Comparison of ENCODE assay signal across 14 cellular contexts in the genomic region with DNA sequence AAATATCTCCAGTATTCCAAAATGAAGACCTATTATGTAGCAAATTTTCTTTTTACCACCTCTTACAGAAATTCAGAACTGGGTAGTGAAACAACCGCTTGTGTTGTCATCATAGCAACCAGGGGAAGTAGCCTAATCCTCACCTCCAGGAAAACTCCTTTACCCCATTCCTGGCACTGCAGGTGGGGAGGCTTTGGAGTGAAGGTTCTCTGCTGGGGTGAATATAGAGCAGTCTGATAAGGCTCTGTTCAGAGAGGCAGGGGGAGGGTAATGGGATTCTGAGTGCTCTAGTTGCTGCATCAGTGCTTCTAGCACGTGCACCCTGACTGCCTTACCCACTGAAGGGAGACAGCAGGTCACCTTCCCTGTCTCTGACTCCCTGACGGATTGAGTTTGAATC.
A peak's percentile ranks its signal among the peaks of the same experiment; 100 is the strongest.
DNase-seq lines count a peak whose midpoint lies in the region; ATAC-seq and TF ChIP-seq lines count a peak whose summit lies in the region.
"Had no signal": no experiment of that assay in that cellular context is flagged by ENCODE, and none has a peak within 500 bp of the region (broad histone marks: within the 10 kb centered on the region; RNA-seq: fewer than 3 reads in every experiment).

No MANE protein-coding gene starts in this region.

- POLR2A ChIA-PET in RWPE1 (lab: Yijun Ruan, JAX; ENCODE audit: low non-redundant PET), result no interaction called here

- H4K20me1 ChIP-seq in DND-41 (ENCODE audit: insufficient read depth, low read length), result no peaks in the 10 kb centered on the region

- H3K9me3 ChIP-seq in DND-41 (ENCODE audit: insufficient read depth, low read length, severe bottlenecking) (no peaks in the 10 kb centered on the region), HUES6 (ENCODE audit: control insufficient read depth, insufficient read depth, low read depth, low read length) (no peaks in the 10 kb centered on the region), right cardiac atrium (ENCODE audit: control insufficient read depth, low read length) (no peaks in the 10 kb centered on the region)
- H3K9me3 ChIP-seq: HAP-1, MG63 had no signal

- H3K27ac ChIP-seq in DND-41 (ENCODE audit: low read length) (0 out of 2 replicates have a peak overlapping the region, but pooled peaks have one; percentile 38), HUES6 (ENCODE audit: low read depth, low read length) (0 out of 2 replicates have a peak overlapping the region, but pooled peaks have one; percentile 29), RWPE1 (no peak overlapping the region), right cardiac atrium (ENCODE audit: low read length) (no peak overlapping the region)
- H3K27ac ChIP-seq: HL-60 had no signal

- no peak overlapping the region for H3K9ac ChIP-seq in DND-41 (ENCODE audit: low read depth, low read length)
- H3K9ac ChIP-seq in HUES6 (ENCODE audit: low read length), result no peak overlapping the region

- H3K4me3 ChIP-seq in DND-41 (ENCODE audit: low read depth in 1 of 2, low read length in 2 of 2) (no peak overlapping the region), HUES6 (ENCODE audit: low read depth, low read length) (no peak overlapping the region), right cardiac atrium (ENCODE audit: low read length) (no peak overlapping the region)
- H3K4me3 ChIP-seq: HAP-1, MG63 had no signal

- no peaks in the 10 kb centered on the region for H3K27me3 ChIP-seq in DND-41 (ENCODE audit: insufficient read depth, low read length, poor library complexity)
- no peaks in the 10 kb centered on the region for H3K27me3 ChIP-seq in HUES6 (ENCODE audit: control insufficient read depth, insufficient read depth, low read length)
- H3K27me3 ChIP-seq in right cardiac atrium (ENCODE audit: control insufficient read depth, insufficient read depth), result no peaks in the 10 kb centered on the region
- H3K27me3 ChIP-seq: MG63 had no signal

- intact Hi-C loops in right cardiac atrium (cut with DNase I), result no loop called here

- no peak for TF ChIP-seq CTCF in DND-41 (IDR thresholded peaks at IDR 0.05; ENCODE audit: borderline replicate concordance, extremely low read depth, low read length, poor library complexity, severe bottlenecking)
- TF ChIP-seq CTCF in RWPE1 (conservative IDR thresholded peaks at IDR 0.05; ENCODE audit: low read depth), result no peak

- H3K4me1 ChIP-seq in DND-41 (ENCODE audit: insufficient read depth, low read length), result no peaks in the 10 kb centered on the region
- H3K4me1 ChIP-seq in HUES6 (ENCODE audit: control insufficient read depth, insufficient read depth, low read length), result peaks cover 9% of the 10 kb centered on the region; the same call in 1 of the 2 replicates
- no peaks in the 10 kb centered on the region for H3K4me1 ChIP-seq in right cardiac atrium (ENCODE audit: control insufficient read depth, insufficient read depth, low read length)
- H3K4me1 ChIP-seq: HAP-1 had no signal

- no peak overlapping the region for H2AFZ ChIP-seq in DND-41 (ENCODE audit: low read depth, low read length)

- DNase-seq in DND-41 (no peak), kidney glomerular epithelial cell (lab: John Stamatoyannopoulos, UW) (peak; percentile 61), RWPE1 (ENCODE audit: low spot score) (no peak), NCI-H2196 (lab: John Stamatoyannopoulos, UW; ENCODE audit: unreplicated experiment) (no peak), right cardiac atrium (no peak), GM19240 (ENCODE audit: insufficient read length, low spot score) (no peak)
- DNase-seq: activated CD4-positive, alpha-beta T cell treated with anti-CD3 and anti-CD28 coated beads, Interleukin-2, amount 50 U/mL, for 48 hours; activated naive CD4-positive, alpha-beta T cell treated with anti-CD3 and anti-CD28 coated beads, Interleukin-2, amount 50 U/mL, for 16 hours; immature natural killer cell; MG63 had no signal

- H3K36me3 ChIP-seq in DND-41 (ENCODE audit: insufficient read depth, low read length) (peaks cover 40% of the 10 kb centered on the region), HUES6 (ENCODE audit: control insufficient read depth, insufficient read depth, low read length) (peaks cover 19% of the 10 kb centered on the region)
- H3K36me3 ChIP-seq: HAP-1 had no signal

- no peak overlapping the region for H3K4me2 ChIP-seq in DND-41 (ENCODE audit: insufficient read depth, low read length)

- ATAC-seq in DND-41 (ENCODE audit: insufficient read depth, low read depth) (no peak), GM21786 (IDR thresholded peaks at IDR 0.05; ENCODE audit: unreplicated experiment) (peak; percentile 47), right cardiac atrium (no peak)

- 73% methylated on average over 3 of the region's 3 CpGs for WGBS in right cardiac atrium

- CTCF ChIA-PET in RWPE1 (lab: Yijun Ruan, JAX), result no interaction called here

- H3K79me2 ChIP-seq in DND-41 (ENCODE audit: insufficient read depth, low read length), result no peaks in the 10 kb centered on the region

Comparison
In these comparisons a context has a peak if more than half of its experiments do, and no peak if none do; other contexts are left out.
1. H3K27ac ChIP-seq: peak in DND-41 (single experiment) and HUES6 (single experiment); none in RWPE1 (single experiment) and right cardiac atrium (single experiment).